ENCODE assay signal across 18 cellular contexts in genomic region chr2:38966678-38967077, GRCh38.
DNase-seq lines count a peak whose midpoint lies in the region; ATAC-seq, FAIRE-seq and TF ChIP-seq lines count a peak whose summit lies in the region.
"Had no signal": no experiment of that assay in that cellular context is flagged by ENCODE, and none has a peak within 500 bp of the region (broad histone marks: within the 10 kb centered on the region; RNA-seq: fewer than 3 reads in every experiment).

No MANE protein-coding gene starts in this region.

- ATAC-seq in HepG2 (peak; percentile 48; the same call in 2 of the 3 replicates), right lobe of liver (no peak)
- ATAC-seq: GM12878 had no signal

- WGBS in HepG2 (ENCODE audit: low lambda C conversion rate), result 68% methylated on average over 1 of the region's 1 CpG
- WGBS in right lobe of liver (ENCODE audit: insufficient coverage, low coverage, low lambda C conversion rate, missing lambda C conversion rate), result 67% methylated on average over 1 of the region's 1 CpG

- in situ Hi-C loops in HepG2 (cut with HindIII; ENCODE audit: extremely low pct_ligation_motif_present, low pct_unique_long_range_greater_than_20kb), result no loop called here

- TF ChIP-seq CTCF in HepG2 (CRISPR knock-in tag; IDR thresholded peaks at IDR 0.05) (no peak), right lobe of liver (IDR thresholded peaks at IDR 0.05) (no peak)

- H3K27me3 ChIP-seq in HepG2 (ENCODE audit: control insufficient read depth in 1 of 2, insufficient read depth in 2 of 2, low read length in 2 of 2) (no peaks in the 10 kb centered on the region), right lobe of liver (no peaks in the 10 kb centered on the region), NT2/D1 (ENCODE audit: insufficient read depth, insufficient read length) (no peaks in the 10 kb centered on the region)
- H3K27me3 ChIP-seq: BE2C had no signal

- no peaks in the 10 kb centered on the region for H3K36me3 ChIP-seq in HepG2 (replicated peaks in 1 of 2; ENCODE audit: control insufficient read depth in 1 of 2, insufficient read depth in 2 of 2, low read length in 2 of 2)
- no peaks in the 10 kb centered on the region for H3K36me3 ChIP-seq in right lobe of liver
- H3K36me3 ChIP-seq in NT2/D1 (ENCODE audit: insufficient read depth, insufficient read length, low read length), result no peaks in the 10 kb centered on the region
- H3K36me3 ChIP-seq: BE2C had no signal

- H3K9ac ChIP-seq in HepG2 (ENCODE audit: insufficient read depth, low read depth, low read length), result no peak overlapping the region
- H3K9ac ChIP-seq in NT2/D1 (ENCODE audit: insufficient read length, low read depth), result no peak overlapping the region

- TF ChIP-seq EP300 in HepG2 (IDR thresholded peaks at IDR 0.05; ENCODE audit: low read depth in 2 of 2, low read length in 2 of 2) (no peak), HepG2 (CRISPR knock-in tag; IDR thresholded peaks at IDR 0.05; ENCODE audit: borderline replicate concordance) (no peak)

- intact Hi-C loops in HepG2 (cut with micrococcal nuclease; ENCODE audit: unreplicated experiment) (no loop called here), right lobe of liver (cut with DNase I) (no loop called here)

- H2AFZ ChIP-seq in HepG2 (ENCODE audit: low read length), result no peak overlapping the region

- no peak overlapping the region for H3K4me3 ChIP-seq in HepG2 (replicated peaks in 1 of 3; ENCODE audit: insufficient read depth in 1 of 3, low read depth in 2 of 3, low read length in 3 of 3)
- no peak overlapping the region for H3K4me3 ChIP-seq in right lobe of liver
- H3K4me3 ChIP-seq in NT2/D1 (ENCODE audit: insufficient read length, low read depth), result no peak overlapping the region
- H3K4me3 ChIP-seq: GM12878 had no signal

- DNase-seq in HepG2 (ENCODE audit: low spot score) (no peak), right lobe of liver (no peak), NT2/D1 (ENCODE audit: low read depth, low spot score) (peak; percentile 20), dermis blood vessel endothelial cell (peak; percentile 15), GM19239 (ENCODE audit: insufficient read length, low spot score) (no peak), DMS53 treated with DMSO at 0.1 percent for 48 hours (lab: John Stamatoyannopoulos, UW; ENCODE audit: unreplicated experiment) (no peak)
- DNase-seq: ACHN; BE2C; C1 segment of cervical spinal cord; Caco-2; CD4-positive, CD25-positive, alpha-beta regulatory T cell; DMS79; HCEC 1CT; KBM-7 had no signal

- H4K20me1 ChIP-seq in HepG2 (ENCODE audit: insufficient read depth, low read length), result no peaks in the 10 kb centered on the region

- H3K79me2 ChIP-seq in HepG2 (ENCODE audit: insufficient read depth, low read length), result no peaks in the 10 kb centered on the region

- FAIRE-seq in HepG2 (lab: Jason Lieb, UNC) (no peak), GM19239 (lab: Jason Lieb, UNC) (no peak)
- FAIRE-seq: A204.1, D721Med, GM12878, HTR-8/SVneo had no signal

- H3K4me2 ChIP-seq in HepG2 (ENCODE audit: low read depth, low read length), result no peak overlapping the region

- BruUV-seq in HepG2 (replicated peaks; lab: Mats Ljungman, UMichigan), result no TSS peak

- H3K27ac ChIP-seq in HepG2 (ENCODE audit: extremely low read length, insufficient read depth, low read length) (no peak overlapping the region), right lobe of liver (no peak overlapping the region)

- TF ChIP-seq POLR2A in HepG2 (IDR thresholded peaks at IDR 0.05; ENCODE audit: insufficient read depth in 1 of 2, low read depth in 2 of 2, low read length in 2 of 2), result no peak
- TF ChIP-seq POLR2A in right lobe of liver (IDR thresholded peaks at IDR 0.05), result no peak

- POLR2A ChIA-PET in HepG2 (lab: Yijun Ruan, JAX), result no interaction called here

- H3K4me1 ChIP-seq in HepG2 (ENCODE audit: insufficient read depth, low read length) (no peaks in the 10 kb centered on the region), right lobe of liver (peaks cover 0 to 3% (median 0%) of the 10 kb centered on the region in 4 donors), NT2/D1 (ENCODE audit: insufficient read depth, insufficient read length) (no peaks in the 10 kb centered on the region)
- H3K4me1 ChIP-seq: BE2C had no signal

- no peaks in the 10 kb centered on the region for H3K9me3 ChIP-seq in HepG2 (ENCODE audit: low read length)
- no peaks in the 10 kb centered on the region for H3K9me3 ChIP-seq in right lobe of liver
- H3K9me3 ChIP-seq in NT2/D1 (ENCODE audit: insufficient read depth, low read length), result no peaks in the 10 kb centered on the region
- H3K9me3 ChIP-seq: BE2C, Caco-2 had no signal

- TF ChIP-seq RAD21 in HepG2 (CRISPR knock-in tag; IDR thresholded peaks at IDR 0.05), result no peak

- CTCF ChIA-PET in HepG2 (lab: Yijun Ruan, JAX; ENCODE audit: low intra/inter-chr PET ratio, low total read pairs), result no interaction called here

TF ChIP-seq in HepG2, 621 proteins besides CTCF, POLR2A, EP300 and RAD21:
- TF ChIP-seq ZNF792 (CRISPR knock-in tag; IDR thresholded peaks at IDR 0.05), result no peak
- no peak for TF ChIP-seq HMGA1 (CRISPR knock-in tag; conservative IDR thresholded peaks at IDR 0.05)
- no peak for TF ChIP-seq CEBPZ (IDR thresholded peaks at IDR 0.05; ENCODE audit: low read length)
- TF ChIP-seq RBFOX2 (IDR thresholded peaks at IDR 0.05; ENCODE audit: low read depth, low read length), result no peak
- TF ChIP-seq TSC22D2 (CRISPR knock-in tag; IDR thresholded peaks at IDR 0.05; ENCODE audit: borderline replicate concordance), result no peak

Comparison
In these comparisons a context has a peak if more than half of its experiments do, and no peak if none do; other contexts are left out.
1. DNase-seq: peak in NT2/D1 (single experiment) and dermis blood vessel endothelial cell (single experiment); none in HepG2 (single experiment), right lobe of liver (0 of 3), GM19239 (single experiment) and DMS53 treated with DMSO at 0.1 percent for 48 hours (single experiment).